In the genomic region with DNA sequence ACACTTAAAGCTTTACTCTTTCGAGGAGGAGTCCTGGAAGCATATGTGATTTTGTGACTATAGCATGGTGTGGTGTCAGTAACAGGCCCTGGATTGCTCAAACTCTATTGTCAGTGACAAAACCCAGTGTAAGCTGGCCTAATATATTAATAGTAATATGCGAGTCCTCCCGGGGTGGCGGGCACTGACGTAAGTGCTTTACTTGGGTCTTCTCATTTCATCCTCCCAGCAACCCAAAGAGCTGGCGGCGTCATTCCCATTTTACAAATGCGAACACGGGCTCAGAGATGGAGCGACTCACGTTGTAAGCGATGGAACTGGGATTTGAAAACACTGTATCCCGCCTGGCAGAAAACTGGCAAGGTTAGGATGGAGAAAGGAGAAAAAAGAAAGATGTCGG, we compare ENCODE assay signal across 8 cellular contexts. TPM values are rescaled to one million over a fixed set of nuclear protein-coding genes. Genes with fewer than 3 reads are reported as not detected.
DNase-seq lines count a peak whose midpoint lies in the region; ATAC-seq, FAIRE-seq and TF ChIP-seq lines count a peak whose summit lies in the region.

No MANE protein-coding gene starts in this region.

- no peak for TF ChIP-seq CTCF in OCI-LY7 (conservative IDR thresholded peaks at IDR 0.05; ENCODE audit: low read length)
- no peak for TF ChIP-seq CTCF in pancreas (IDR thresholded peaks at IDR 0.05)

- no peak for FAIRE-seq in pancreas (lab: Jason Lieb, UNC)

- H3K36me3 ChIP-seq in OCI-LY7 (ENCODE audit: insufficient read depth, low read length) (peaks cover 6% of the 10 kb centered on the region; the same call in 1 of the 2 replicates), pancreas (no peaks in the 10 kb centered on the region)

- H3K4me3 ChIP-seq in OCI-LY7 (ENCODE audit: low read depth, low read length, poor library complexity, severe bottlenecking) (peak overlapping the region; percentile 86), pancreas (peak overlapping the region; percentile 29 to 90 (median 72))

- intact Hi-C loops in OCI-LY7 (cut with micrococcal nuclease; ENCODE audit: unreplicated experiment), result loop anchor here (5.0 kb wide), 2 partner anchors 280 to 1135 kb away; partner anchors contain the start of gene SDHAF3
- intact Hi-C loops in pancreas (cut with DNase I), result no loop called here

- H3K9me3 ChIP-seq in OCI-LY7 (ENCODE audit: low read length) (no peaks in the 10 kb centered on the region), pancreas (no peaks in the 10 kb centered on the region)

- 17 to 18% methylated on average over 14 of the region's 14 CpGs for WGBS in pancreas, 2 donors

- ATAC-seq in pancreas (no peak), GM18907 (IDR thresholded peaks at IDR 0.05; ENCODE audit: unreplicated experiment) (no peak)

- POLR2A ChIA-PET in OCI-LY7 (lab: Charles Lee), result interaction anchor here (0.8 to 1.1 kb wide), 2 partner anchors 10 to 108 kb away, joined by 3 to 5 read pairs; no protein-coding TSS in a partner anchor

- peak overlapping the region; percentile 61; the same call in 1 of the 2 replicates for H2AFZ ChIP-seq in OCI-LY7 (ENCODE audit: low read length)

- H3K27ac ChIP-seq in OCI-LY7 (ENCODE audit: low read depth, low read length, poor library complexity, severe bottlenecking) (no peak overlapping the region), epithelial cell of prostate (peak overlapping the region; percentile 85), pancreas (peak overlapping the region; percentile 86 to 90 (median 88))

- no peaks in the 10 kb centered on the region for H3K9me2 ChIP-seq in OCI-LY7 (ENCODE audit: insufficient read depth, low read length)

- peak overlapping the region; percentile 100 for H3K4me2 ChIP-seq in OCI-LY7 (ENCODE audit: low read length)

- DNase-seq in EH (ENCODE audit: low read depth) (peak; percentile 15), OCI-LY7 (ENCODE audit: low spot score) (no peak), epithelial cell of prostate (ENCODE audit: low read depth, low spot score) (no peak), pancreas (no peak), DMS79 treated with DMSO at 0.1 percent for 48 hours (lab: John Stamatoyannopoulos, UW) (no peak), pons (ENCODE audit: low spot score) (no peak), ecto neural progenitor cell (ENCODE audit: low spot score) (no peak)

- no peaks in the 10 kb centered on the region for H4K20me1 ChIP-seq in OCI-LY7 (ENCODE audit: insufficient read depth, low read length)

- CTCF ChIA-PET in OCI-LY7 (lab: Charles Lee; ENCODE audit: unreplicated experiment), result no interaction called here

- H3K4me1 ChIP-seq in OCI-LY7 (ENCODE audit: insufficient read depth, low read length, poor library complexity, severe bottlenecking) (peaks cover 32% of the 10 kb centered on the region), pancreas (peaks cover 0 to 20% (median 14%) of the 10 kb centered on the region in 3 donors)

- no peaks in the 10 kb centered on the region for H3K27me3 ChIP-seq in pancreas

- H3K79me2 ChIP-seq in OCI-LY7 (ENCODE audit: insufficient read depth, low read depth, low read length), result peaks cover 6% of the 10 kb centered on the region; the same call in 1 of the 2 replicates

- TSS peak; percentile 52 for BruUV-seq in OCI-LY7 (replicated peaks; lab: Mats Ljungman, UMichigan)

RNA-seq across cellular contexts. Expression of gene TECPR1, which starts 0.6 kb away (rescaled TPM):
- total RNA-seq in OCI-LY7 (2014; rRNA removed; shearing (Covaris generic)), result 17.9 and 23.2 TPM in 2 replicates
- 36.4 and 38.1 TPM in 2 replicates for total RNA-seq in OCI-LY7 (2022)
- 10 to 100 TPM; 12.5 to 26.3 (median 20.0) TPM for total RNA-seq in pancreas
- polyA plus RNA-seq in pancreas, result 10 to 100 TPM; 16.2 to 36.3 TPM

RNA-seq across cellular contexts. Expression of gene BRI3, which starts 28.8 kb away (rescaled TPM):
- 18.0 and 18.4 TPM in 2 replicates for total RNA-seq in OCI-LY7 (2014; rRNA removed; shearing (Covaris generic))
- 49.8 and 52.1 TPM in 2 replicates for total RNA-seq in OCI-LY7 (2022)
- total RNA-seq in pancreas, result 100 to 1,000 TPM in 5 of 6 donors, 10 to 100 TPM in 1; 88.0 to 122 (median 118) TPM
- 100 to 1,000 TPM; 106 to 107 TPM for polyA plus RNA-seq in pancreas

RNA-seq across cellular contexts. Expression of gene BHLHA15, which starts 41.4 kb away (rescaled TPM):
- total RNA-seq in OCI-LY7 (2014; rRNA removed; shearing (Covaris generic)), result 0.69 and 1.2 TPM in 2 replicates
- total RNA-seq in OCI-LY7 (2022) (1.9 and 4.3 TPM in 2 replicates), pancreas (100 to 1,000 TPM in 4 of 6 donors, 10 to 100 TPM in 2; 70.9 to 405 (median 172) TPM)
- polyA plus RNA-seq in pancreas, result 10 to 100 TPM; 32.5 to 98.0 TPM

Comparison
In these comparisons a context has a peak if more than half of its experiments do, and no peak if none do; other contexts are left out.
1. RNA of gene BHLHA15, which starts 41.4 kb away (total RNA-seq): 70.9 to 405 TPM in pancreas; 0.69 to 4.3 TPM in OCI-LY7; every median in the first group is over 10 times any median in the second.